In the genomic region with DNA sequence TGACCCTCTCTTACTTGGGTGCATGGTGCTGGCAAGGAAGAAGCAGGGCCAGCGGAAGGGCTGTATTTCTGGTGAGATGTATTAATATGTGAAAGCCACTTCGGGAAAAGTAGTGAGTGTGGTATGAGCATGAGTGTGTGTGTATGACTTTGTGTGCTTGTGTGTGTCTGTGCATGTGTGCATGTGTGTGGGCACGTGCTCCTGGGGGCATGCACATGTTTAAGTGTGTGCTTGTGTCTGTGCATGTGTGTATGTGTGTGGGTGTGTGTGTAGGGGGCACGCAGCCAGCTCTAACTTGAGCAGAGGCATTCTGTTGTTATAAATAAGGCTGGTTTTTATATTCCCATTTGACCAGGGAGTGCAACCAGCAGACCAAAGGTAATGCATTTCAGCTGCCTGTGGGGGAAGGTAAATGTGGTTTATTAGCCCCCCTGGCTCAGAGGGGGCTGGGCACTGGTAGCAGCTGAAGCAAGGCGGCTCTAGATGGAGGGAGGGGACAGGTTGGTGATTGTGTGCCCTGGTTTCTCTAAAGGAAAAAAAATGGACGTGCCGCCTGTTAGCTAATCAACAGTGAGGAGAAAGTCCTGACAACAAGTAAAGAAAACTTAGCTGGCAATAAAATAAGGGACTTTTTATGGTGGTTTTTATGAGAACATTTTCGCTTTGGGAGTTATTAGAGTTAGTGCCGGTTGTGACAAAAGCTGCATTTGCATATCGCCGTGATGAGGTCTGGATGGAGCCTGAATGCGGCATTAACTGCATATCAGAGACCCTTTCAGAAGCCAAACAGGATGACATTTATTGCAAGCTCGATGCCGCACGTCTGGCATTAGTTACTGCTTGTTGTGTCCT, we compare ENCODE assay signal across 1 cellular context.
TF ChIP-seq lines count a peak whose summit lies in the region.

No MANE protein-coding gene starts in this region.

TF ChIP-seq in HEK293, 187 proteins besides CTCF, POLR2A, EP300 and RAD21 (continued from another document):
- TF ChIP-seq, protein P1, sequence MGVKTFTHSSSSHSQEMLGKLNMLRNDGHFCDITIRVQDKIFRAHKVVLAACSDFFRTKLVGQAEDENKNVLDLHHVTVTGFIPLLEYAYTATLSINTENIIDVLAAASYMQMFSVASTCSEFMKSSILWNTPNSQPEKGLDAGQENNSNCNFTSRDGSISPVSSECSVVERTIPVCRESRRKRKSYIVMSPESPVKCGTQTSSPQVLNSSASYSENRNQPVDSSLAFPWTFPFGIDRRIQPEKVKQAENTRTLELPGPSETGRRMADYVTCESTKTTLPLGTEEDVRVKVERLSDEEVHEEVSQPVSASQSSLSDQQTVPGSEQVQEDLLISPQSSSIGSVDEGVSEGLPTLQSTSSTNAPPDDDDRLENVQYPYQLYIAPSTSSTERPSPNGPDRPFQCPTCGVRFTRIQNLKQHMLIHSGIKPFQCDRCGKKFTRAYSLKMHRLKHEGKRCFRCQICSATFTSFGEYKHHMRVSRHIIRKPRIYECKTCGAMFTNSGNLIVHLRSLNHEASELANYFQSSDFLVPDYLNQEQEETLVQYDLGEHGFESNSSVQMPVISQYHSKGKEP (tag by site-specific recombination; IDR thresholded peaks at IDR 0.05): no peak; the same call in 1 of the 2 replicates
- TF ChIP-seq ZNF654 (tag by site-specific recombination; IDR thresholded peaks at IDR 0.05; ENCODE audit: low read depth) (no peak), ZNF404 (tag by site-specific recombination; IDR thresholded peaks at IDR 0.05) (0 out of 2 replicates have a peak, but pooled peaks have one; percentile 20), ZNF548 (tag by site-specific recombination; IDR thresholded peaks at IDR 0.05) (no peak), ZNF292 (tag by site-specific recombination; IDR thresholded peaks at IDR 0.05; ENCODE audit: borderline replicate concordance, low read depth) (no peak), GLI4 (tag by site-specific recombination; IDR thresholded peaks at IDR 0.05) (no peak), HOXC10 (CRISPR knock-in tag; IDR thresholded peaks at IDR 0.05) (no peak), ZNF747 (tag by site-specific recombination; IDR thresholded peaks at IDR 0.05) (no peak), ZNF621 (tag by site-specific recombination; IDR thresholded peaks at IDR 0.05) (no peak), EGR2 (tag by site-specific recombination; IDR thresholded peaks at IDR 0.05; ENCODE audit: low read depth) (peak; percentile 83), ZNF391 (tag by site-specific recombination; IDR thresholded peaks at IDR 0.05; ENCODE audit: borderline replicate concordance, low read depth) (0 out of 2 replicates have a peak, but pooled peaks have one; percentile 19), ZBTB7A (tag by site-specific recombination; IDR thresholded peaks at IDR 0.05; ENCODE audit: low read depth) (no peak), ZNF274 (IDR thresholded peaks at IDR 0.05; ENCODE audit: low read length) (no peak), ZNF274 (tag by site-specific recombination; IDR thresholded peaks at IDR 0.05; ENCODE audit: borderline replicate concordance) (no peak), ZIC2 (tag by site-specific recombination; IDR thresholded peaks at IDR 0.05) (no peak), ZNF19 (tag by site-specific recombination; IDR thresholded peaks at IDR 0.05; ENCODE audit: low read depth) (no peak), ZNF280D (tag by site-specific recombination; IDR thresholded peaks at IDR 0.05) (no peak), SCRT1 (tag by site-specific recombination; IDR thresholded peaks at IDR 0.05; ENCODE audit: borderline replicate concordance) (peak; percentile 49; the same call in 1 of the 2 replicates), ZBTB20 (tag by site-specific recombination; IDR thresholded peaks at IDR 0.05) (peak; percentile 52), ZNF223 (tag by site-specific recombination; IDR thresholded peaks at IDR 0.05) (0 out of 2 replicates have a peak, but pooled peaks have one; percentile 58), PRDM1 (tag by site-specific recombination; IDR thresholded peaks at IDR 0.05) (peak; percentile 16; the same call in 1 of the 2 replicates), ZNF704 (tag by site-specific recombination; IDR thresholded peaks at IDR 0.05) (no peak), ZNF623 (tag by site-specific recombination; IDR thresholded peaks at IDR 0.05) (no peak), KLF10 (tag by site-specific recombination; IDR thresholded peaks at IDR 0.05) (0 out of 2 replicates have a peak, but pooled peaks have one; percentile 12), ZNF510 (tag by site-specific recombination; IDR thresholded peaks at IDR 0.05; ENCODE audit: insufficient replicate concordance) (no peak)
- TF ChIP-seq, protein P2, sequence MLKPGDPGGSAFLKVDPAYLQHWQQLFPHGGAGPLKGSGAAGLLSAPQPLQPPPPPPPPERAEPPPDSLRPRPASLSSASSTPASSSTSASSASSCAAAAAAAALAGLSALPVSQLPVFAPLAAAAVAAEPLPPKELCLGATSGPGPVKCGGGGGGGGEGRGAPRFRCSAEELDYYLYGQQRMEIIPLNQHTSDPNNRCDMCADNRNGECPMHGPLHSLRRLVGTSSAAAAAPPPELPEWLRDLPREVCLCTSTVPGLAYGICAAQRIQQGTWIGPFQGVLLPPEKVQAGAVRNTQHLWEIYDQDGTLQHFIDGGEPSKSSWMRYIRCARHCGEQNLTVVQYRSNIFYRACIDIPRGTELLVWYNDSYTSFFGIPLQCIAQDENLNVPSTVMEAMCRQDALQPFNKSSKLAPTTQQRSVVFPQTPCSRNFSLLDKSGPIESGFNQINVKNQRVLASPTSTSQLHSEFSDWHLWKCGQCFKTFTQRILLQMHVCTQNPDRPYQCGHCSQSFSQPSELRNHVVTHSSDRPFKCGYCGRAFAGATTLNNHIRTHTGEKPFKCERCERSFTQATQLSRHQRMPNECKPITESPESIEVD (tag by site-specific recombination; IDR thresholded peaks at IDR 0.05): peak; percentile 36; the same call in 1 of the 2 replicates
- TF ChIP-seq, protein P3, sequence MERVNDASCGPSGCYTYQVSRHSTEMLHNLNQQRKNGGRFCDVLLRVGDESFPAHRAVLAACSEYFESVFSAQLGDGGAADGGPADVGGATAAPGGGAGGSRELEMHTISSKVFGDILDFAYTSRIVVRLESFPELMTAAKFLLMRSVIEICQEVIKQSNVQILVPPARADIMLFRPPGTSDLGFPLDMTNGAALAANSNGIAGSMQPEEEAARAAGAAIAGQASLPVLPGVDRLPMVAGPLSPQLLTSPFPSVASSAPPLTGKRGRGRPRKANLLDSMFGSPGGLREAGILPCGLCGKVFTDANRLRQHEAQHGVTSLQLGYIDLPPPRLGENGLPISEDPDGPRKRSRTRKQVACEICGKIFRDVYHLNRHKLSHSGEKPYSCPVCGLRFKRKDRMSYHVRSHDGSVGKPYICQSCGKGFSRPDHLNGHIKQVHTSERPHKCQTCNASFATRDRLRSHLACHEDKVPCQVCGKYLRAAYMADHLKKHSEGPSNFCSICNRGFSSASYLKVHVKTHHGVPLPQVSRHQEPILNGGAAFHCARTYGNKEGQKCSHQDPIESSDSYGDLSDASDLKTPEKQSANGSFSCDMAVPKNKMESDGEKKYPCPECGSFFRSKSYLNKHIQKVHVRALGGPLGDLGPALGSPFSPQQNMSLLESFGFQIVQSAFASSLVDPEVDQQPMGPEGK (tag by site-specific recombination; IDR thresholded peaks at IDR 0.05): peak; percentile 47
- TF ChIP-seq, protein P4, sequence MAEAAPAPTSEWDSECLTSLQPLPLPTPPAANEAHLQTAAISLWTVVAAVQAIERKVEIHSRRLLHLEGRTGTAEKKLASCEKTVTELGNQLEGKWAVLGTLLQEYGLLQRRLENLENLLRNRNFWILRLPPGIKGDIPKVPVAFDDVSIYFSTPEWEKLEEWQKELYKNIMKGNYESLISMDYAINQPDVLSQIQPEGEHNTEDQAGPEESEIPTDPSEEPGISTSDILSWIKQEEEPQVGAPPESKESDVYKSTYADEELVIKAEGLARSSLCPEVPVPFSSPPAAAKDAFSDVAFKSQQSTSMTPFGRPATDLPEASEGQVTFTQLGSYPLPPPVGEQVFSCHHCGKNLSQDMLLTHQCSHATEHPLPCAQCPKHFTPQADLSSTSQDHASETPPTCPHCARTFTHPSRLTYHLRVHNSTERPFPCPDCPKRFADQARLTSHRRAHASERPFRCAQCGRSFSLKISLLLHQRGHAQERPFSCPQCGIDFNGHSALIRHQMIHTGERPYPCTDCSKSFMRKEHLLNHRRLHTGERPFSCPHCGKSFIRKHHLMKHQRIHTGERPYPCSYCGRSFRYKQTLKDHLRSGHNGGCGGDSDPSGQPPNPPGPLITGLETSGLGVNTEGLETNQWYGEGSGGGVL (tag by site-specific recombination; IDR thresholded peaks at IDR 0.05): peak; percentile 47
